27 cellular contexts compared by ENCODE assay signal in genomic region chr5:115227281-115227680, GRCh38.
"Had no signal": no experiment of that assay in that cellular context is flagged by ENCODE, and none has a peak within 500 bp of the region (broad histone marks: within the 10 kb centered on the region; RNA-seq: fewer than 3 reads in every experiment).

No MANE protein-coding gene starts in this region.

- H3K4me1 Mint-ChIP-seq: nephron; neural progenitor cell; stimulated activated effector memory CD8-positive, alpha-beta T cell treated with anti-CD3 and anti-CD28 coated beads, Interleukin-12 subunit alpha, Interleukin-12 subunit beta, amount 100 ng/mL, for 72 hours had no signal

- H3K9me3 Mint-ChIP-seq: naive thymus-derived CD4-positive, alpha-beta T cell; natural killer cell; nephron; neural progenitor cell; stimulated activated effector memory CD8-positive, alpha-beta T cell treated with anti-CD3 and anti-CD28 coated beads, Interleukin-12 subunit alpha, Interleukin-12 subunit beta, amount 100 ng/mL, for 72 hours; stimulated activated naive B cell treated with anti-CD40 and anti-IgM and Interleukin-4, amounts not matched to agents 10 μg/mL and 1 μg/mL and 100 μg/mL, for 72 hours; stimulated activated naive CD8-positive, alpha-beta T cell treated with anti-CD3 and anti-CD28 coated beads, Interleukin-15, Interleukin-2, amounts not matched to agents 100 ng/mL and 50 ng/mL, for 24 hours; type B pancreatic cell had no signal

- H3K36me3 ChIP-seq: thoracic aorta, uterus had no signal

- H3K4me3 Mint-ChIP-seq: naive thymus-derived CD4-positive, alpha-beta T cell; natural killer cell; nephron; neural progenitor cell; stimulated activated effector memory CD8-positive, alpha-beta T cell treated with anti-CD3 and anti-CD28 coated beads, Interleukin-12 subunit alpha, Interleukin-12 subunit beta, amount 100 ng/mL, for 72 hours; stimulated activated naive B cell treated with anti-CD40 and anti-IgM and Interleukin-4, amounts not matched to agents 10 μg/mL and 1 μg/mL and 100 μg/mL, for 72 hours; stimulated activated naive CD8-positive, alpha-beta T cell treated with anti-CD3 and anti-CD28 coated beads, Interleukin-15, Interleukin-2, amounts not matched to agents 100 ng/mL and 50 ng/mL, for 24 hours; type B pancreatic cell had no signal

- H3K4me3 ChIP-seq: neural progenitor cell, psoas muscle, right lobe of liver, sigmoid colon, stomach, thoracic aorta, thyroid gland, tibial nerve, upper lobe of right lung, uterus had no signal

- H3K27me3 Mint-ChIP-seq: naive thymus-derived CD4-positive, alpha-beta T cell; progenitor cell of endocrine pancreas; stimulated activated naive B cell treated with anti-CD40 and anti-IgM and Interleukin-4, amounts not matched to agents 10 μg/mL and 1 μg/mL and 100 μg/mL, for 72 hours; stimulated activated naive CD8-positive, alpha-beta T cell treated with anti-CD3 and anti-CD28 coated beads, Interleukin-15, Interleukin-2, amounts not matched to agents 100 ng/mL and 50 ng/mL, for 24 hours; type B pancreatic cell had no signal

- FAIRE-seq: small intestine had no signal

- DNase-seq: naive thymus-derived CD4-positive, alpha-beta T cell; natural killer cell; occipital lobe; posterior cingulate gyrus; psoas muscle; right cardiac atrium; right lobe of liver; sigmoid colon; small intestine; stimulated activated CD4-positive, alpha-beta T cell treated with anti-CD3 and anti-CD28 coated beads, Interleukin-15, amount 100 ng/mL, for 24 hours; stimulated activated CD4-positive, alpha-beta T cell treated with anti-CD3 and anti-CD28 coated beads, Interleukin-2, amount 100 ng/mL, for 24 hours; stimulated activated CD4-positive, alpha-beta T cell treated with anti-CD3 and anti-CD28 coated beads, Interleukin-2, amount 100 ng/mL, for 48 hours; stimulated activated CD4-positive, alpha-beta T cell treated with anti-CD3 and anti-CD28 coated beads, Interleukin-4, amount 100 ng/mL, for 24 hours; stimulated activated naive B cell treated with anti-CD40 and anti-IgM and Interleukin-4, amounts not matched to agents 10 μg/mL and 1 μg/mL and 100 μg/mL, for 72 hours; stimulated activated naive CD4-positive, alpha-beta T cell treated with Interleukin-2 at 50 U/mL for 16 hours; stomach; thyroid gland; upper lobe of right lung; uterus had no signal

- ATAC-seq: naive thymus-derived CD4-positive, alpha-beta T cell; natural killer cell; psoas muscle; right cardiac atrium; right lobe of liver; stimulated activated effector memory CD8-positive, alpha-beta T cell treated with anti-CD3 and anti-CD28 coated beads, Interleukin-12 subunit alpha, Interleukin-12 subunit beta, amount 100 ng/mL, for 72 hours; stimulated activated naive B cell treated with anti-CD40 and anti-IgM and Interleukin-4, amounts not matched to agents 10 μg/mL and 1 μg/mL and 100 μg/mL, for 72 hours; upper lobe of right lung had no signal

- H3K27me3 ChIP-seq: neural progenitor cell, right lobe of liver, sigmoid colon, stomach, thyroid gland, tibial nerve, upper lobe of right lung, uterus had no signal

- H3K27ac Mint-ChIP-seq: naive thymus-derived CD4-positive, alpha-beta T cell; nephron; neural progenitor cell; progenitor cell of endocrine pancreas; stimulated activated naive B cell treated with anti-CD40 and anti-IgM and Interleukin-4, amounts not matched to agents 10 μg/mL and 1 μg/mL and 100 μg/mL, for 72 hours; stimulated activated naive CD8-positive, alpha-beta T cell treated with anti-CD3 and anti-CD28 coated beads, Interleukin-15, Interleukin-2, amounts not matched to agents 100 ng/mL and 50 ng/mL, for 24 hours; type B pancreatic cell had no signal
